1 cellular context compared by ENCODE assay signal in genomic region chr4:163544407-163545038, GRCh38.
TF ChIP-seq lines count a peak whose summit lies in the region.

No MANE protein-coding gene starts in this region.

TF ChIP-seq in HCT116, 20 proteins besides CTCF, POLR2A, EP300 and RAD21 (continued from another document):
- TF ChIP-seq, protein P1, sequence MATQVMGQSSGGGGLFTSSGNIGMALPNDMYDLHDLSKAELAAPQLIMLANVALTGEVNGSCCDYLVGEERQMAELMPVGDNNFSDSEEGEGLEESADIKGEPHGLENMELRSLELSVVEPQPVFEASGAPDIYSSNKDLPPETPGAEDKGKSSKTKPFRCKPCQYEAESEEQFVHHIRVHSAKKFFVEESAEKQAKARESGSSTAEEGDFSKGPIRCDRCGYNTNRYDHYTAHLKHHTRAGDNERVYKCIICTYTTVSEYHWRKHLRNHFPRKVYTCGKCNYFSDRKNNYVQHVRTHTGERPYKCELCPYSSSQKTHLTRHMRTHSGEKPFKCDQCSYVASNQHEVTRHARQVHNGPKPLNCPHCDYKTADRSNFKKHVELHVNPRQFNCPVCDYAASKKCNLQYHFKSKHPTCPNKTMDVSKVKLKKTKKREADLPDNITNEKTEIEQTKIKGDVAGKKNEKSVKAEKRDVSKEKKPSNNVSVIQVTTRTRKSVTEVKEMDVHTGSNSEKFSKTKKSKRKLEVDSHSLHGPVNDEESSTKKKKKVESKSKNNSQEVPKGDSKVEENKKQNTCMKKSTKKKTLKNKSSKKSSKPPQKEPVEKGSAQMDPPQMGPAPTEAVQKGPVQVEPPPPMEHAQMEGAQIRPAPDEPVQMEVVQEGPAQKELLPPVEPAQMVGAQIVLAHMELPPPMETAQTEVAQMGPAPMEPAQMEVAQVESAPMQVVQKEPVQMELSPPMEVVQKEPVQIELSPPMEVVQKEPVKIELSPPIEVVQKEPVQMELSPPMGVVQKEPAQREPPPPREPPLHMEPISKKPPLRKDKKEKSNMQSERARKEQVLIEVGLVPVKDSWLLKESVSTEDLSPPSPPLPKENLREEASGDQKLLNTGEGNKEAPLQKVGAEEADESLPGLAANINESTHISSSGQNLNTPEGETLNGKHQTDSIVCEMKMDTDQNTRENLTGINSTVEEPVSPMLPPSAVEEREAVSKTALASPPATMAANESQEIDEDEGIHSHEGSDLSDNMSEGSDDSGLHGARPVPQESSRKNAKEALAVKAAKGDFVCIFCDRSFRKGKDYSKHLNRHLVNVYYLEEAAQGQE (IDR thresholded peaks at IDR 0.05; ENCODE audit: low read depth): no peak
- TF ChIP-seq MAX (IDR thresholded peaks at IDR 0.05) (no peak), JUND (IDR thresholded peaks at IDR 0.05) (no peak), SP1 (IDR thresholded peaks at IDR 0.05; ENCODE audit: low read depth) (no peak), CBX3 (IDR thresholded peaks at IDR 0.05; ENCODE audit: low read depth) (no peak), FOSL1 (IDR thresholded peaks at IDR 0.05; ENCODE audit: low read depth) (no peak), ZNF274 (IDR thresholded peaks at IDR 0.05; ENCODE audit: low read depth, low read length) (no peak), EGR1 (IDR thresholded peaks at IDR 0.05; ENCODE audit: low read depth) (no peak), POLR2AphosphoS5 (IDR thresholded peaks at IDR 0.05; ENCODE audit: low read depth, low read length) (no peak)
- TF ChIP-seq, protein P2, sequence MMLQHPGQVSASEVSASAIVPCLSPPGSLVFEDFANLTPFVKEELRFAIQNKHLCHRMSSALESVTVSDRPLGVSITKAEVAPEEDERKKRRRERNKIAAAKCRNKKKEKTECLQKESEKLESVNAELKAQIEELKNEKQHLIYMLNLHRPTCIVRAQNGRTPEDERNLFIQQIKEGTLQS (IDR thresholded peaks at IDR 0.05): no peak
